Comparison of ENCODE assay signal across 1 cellular context in genomic region chr16:75578212-75578611, GRCh38.
A peak's percentile ranks its signal among the peaks of the same experiment; 100 is the strongest.
TF ChIP-seq lines count a peak whose summit lies in the region.

No MANE protein-coding gene starts in this region.

TF ChIP-seq in K562, 482 proteins besides CTCF, POLR2A, EP300 and RAD21 (continued from another document and continues in another):
- no peak for TF ChIP-seq CREBBP (IDR thresholded peaks at IDR 0.05; ENCODE audit: low read depth, low read length)
- TF ChIP-seq TCF7L2 (IDR thresholded peaks at IDR 0.05; ENCODE audit: low read depth, low read length) = no peak
- no peak for TF ChIP-seq RBM34 (IDR thresholded peaks at IDR 0.05; ENCODE audit: borderline replicate concordance, insufficient read depth, low read length)
- TF ChIP-seq E2F5 (CRISPR knock-in tag; IDR thresholded peaks at IDR 0.05) = no peak
- TF ChIP-seq, protein P1, sequence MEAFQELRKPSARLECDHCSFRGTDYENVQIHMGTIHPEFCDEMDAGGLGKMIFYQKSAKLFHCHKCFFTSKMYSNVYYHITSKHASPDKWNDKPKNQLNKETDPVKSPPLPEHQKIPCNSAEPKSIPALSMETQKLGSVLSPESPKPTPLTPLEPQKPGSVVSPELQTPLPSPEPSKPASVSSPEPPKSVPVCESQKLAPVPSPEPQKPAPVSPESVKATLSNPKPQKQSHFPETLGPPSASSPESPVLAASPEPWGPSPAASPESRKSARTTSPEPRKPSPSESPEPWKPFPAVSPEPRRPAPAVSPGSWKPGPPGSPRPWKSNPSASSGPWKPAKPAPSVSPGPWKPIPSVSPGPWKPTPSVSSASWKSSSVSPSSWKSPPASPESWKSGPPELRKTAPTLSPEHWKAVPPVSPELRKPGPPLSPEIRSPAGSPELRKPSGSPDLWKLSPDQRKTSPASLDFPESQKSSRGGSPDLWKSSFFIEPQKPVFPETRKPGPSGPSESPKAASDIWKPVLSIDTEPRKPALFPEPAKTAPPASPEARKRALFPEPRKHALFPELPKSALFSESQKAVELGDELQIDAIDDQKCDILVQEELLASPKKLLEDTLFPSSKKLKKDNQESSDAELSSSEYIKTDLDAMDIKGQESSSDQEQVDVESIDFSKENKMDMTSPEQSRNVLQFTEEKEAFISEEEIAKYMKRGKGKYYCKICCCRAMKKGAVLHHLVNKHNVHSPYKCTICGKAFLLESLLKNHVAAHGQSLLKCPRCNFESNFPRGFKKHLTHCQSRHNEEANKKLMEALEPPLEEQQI (IDR thresholded peaks at IDR 0.05) = no peak
- peak; percentile 74 for TF ChIP-seq CTBP1 (IDR thresholded peaks at IDR 0.05; ENCODE audit: borderline replicate concordance)
- peak; percentile 48; the same call in 1 of the 2 replicates for TF ChIP-seq SOX6 (IDR thresholded peaks at IDR 0.05)
- no peak for TF ChIP-seq DIDO1 (tag; IDR thresholded peaks at IDR 0.05; ENCODE audit: low read depth)
- no peak for TF ChIP-seq TSHZ1 (CRISPR knock-in tag; IDR thresholded peaks at IDR 0.05)
- TF ChIP-seq ZNF197 (CRISPR knock-in tag; IDR thresholded peaks at IDR 0.05; ENCODE audit: low read depth) = no peak
- no peak for TF ChIP-seq HEY1 (CRISPR knock-in tag; IDR thresholded peaks at IDR 0.05; ENCODE audit: borderline replicate concordance)
- 0 out of 2 replicates have a peak, but pooled peaks have one; percentile 31 for TF ChIP-seq FOXM1 (IDR thresholded peaks at IDR 0.05; ENCODE audit: low read depth)
- TF ChIP-seq FOXM1 (CRISPR knock-in tag; IDR thresholded peaks at IDR 0.05; ENCODE audit: low read depth) = no peak
- no peak for TF ChIP-seq ZBTB33 (CRISPR knock-in tag; IDR thresholded peaks at IDR 0.05)
- no peak for TF ChIP-seq FIP1L1 (IDR thresholded peaks at IDR 0.05; ENCODE audit: low read depth, low read length, poor library complexity, severe bottlenecking)
- no peak for TF ChIP-seq ZNF324 (CRISPR knock-in tag; IDR thresholded peaks at IDR 0.05)
- no peak for TF ChIP-seq ZNF431 (CRISPR knock-in tag; IDR thresholded peaks at IDR 0.05)
- TF ChIP-seq MCM3 (IDR thresholded peaks at IDR 0.05) = no peak
- TF ChIP-seq RBFOX2 (IDR thresholded peaks at IDR 0.05; ENCODE audit: low read depth, low read length) = no peak
- no peak for TF ChIP-seq ZNF408 (CRISPR knock-in tag; IDR thresholded peaks at IDR 0.05; ENCODE audit: low read depth)
- no peak for TF ChIP-seq MEF2D (tag; conservative IDR thresholded peaks at IDR 0.05; ENCODE audit: low read depth)
- no peak for TF ChIP-seq RBM15 (IDR thresholded peaks at IDR 0.05; ENCODE audit: insufficient read depth, low read length)
- TF ChIP-seq PATZ1 (CRISPR knock-in tag; IDR thresholded peaks at IDR 0.05; ENCODE audit: borderline replicate concordance) = no peak
- no peak for TF ChIP-seq NFRKB (IDR thresholded peaks at IDR 0.05; ENCODE audit: low read depth)
- no peak for TF ChIP-seq PTBP1 (IDR thresholded peaks at IDR 0.05; ENCODE audit: low read depth, low read length)
- TF ChIP-seq ZNF165 (CRISPR knock-in tag; IDR thresholded peaks at IDR 0.05; ENCODE audit: borderline replicate concordance) = no peak
- TF ChIP-seq, protein P2, sequence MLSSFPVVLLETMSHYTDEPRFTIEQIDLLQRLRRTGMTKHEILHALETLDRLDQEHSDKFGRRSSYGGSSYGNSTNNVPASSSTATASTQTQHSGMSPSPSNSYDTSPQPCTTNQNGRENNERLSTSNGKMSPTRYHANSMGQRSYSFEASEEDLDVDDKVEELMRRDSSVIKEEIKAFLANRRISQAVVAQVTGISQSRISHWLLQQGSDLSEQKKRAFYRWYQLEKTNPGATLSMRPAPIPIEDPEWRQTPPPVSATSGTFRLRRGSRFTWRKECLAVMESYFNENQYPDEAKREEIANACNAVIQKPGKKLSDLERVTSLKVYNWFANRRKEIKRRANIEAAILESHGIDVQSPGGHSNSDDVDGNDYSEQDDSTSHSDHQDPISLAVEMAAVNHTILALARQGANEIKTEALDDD (IDR thresholded peaks at IDR 0.05) = no peak
- TF ChIP-seq FOXA3 (CRISPR knock-in tag; conservative IDR thresholded peaks at IDR 0.05 in 1 of 2, IDR thresholded peaks at IDR 0.05 in 1 of 2) = no peak
- no peak for TF ChIP-seq HNRNPL (IDR thresholded peaks at IDR 0.05; ENCODE audit: low read depth, low read length)
- TF ChIP-seq PML (IDR thresholded peaks at IDR 0.05; ENCODE audit: low read length) = peak; percentile 39; the same call in 1 of the 2 replicates
- peak; percentile 90 for TF ChIP-seq TAL1 (IDR thresholded peaks at IDR 0.05)
- TF ChIP-seq TRIM28 (IDR thresholded peaks at IDR 0.05) = no peak
- TF ChIP-seq BMI1 (IDR thresholded peaks at IDR 0.05; ENCODE audit: low read length) = no peak
- no peak for TF ChIP-seq SPI1 (IDR thresholded peaks at IDR 0.05; ENCODE audit: borderline replicate concordance, low read depth, low read length)
- TF ChIP-seq YBX1 (IDR thresholded peaks at IDR 0.05) = no peak
- TF ChIP-seq ZNF175 (CRISPR knock-in tag; IDR thresholded peaks at IDR 0.05; ENCODE audit: low read depth) = no peak
- peak; percentile 60; the same call in 1 of the 2 replicates for TF ChIP-seq SMARCA4 (IDR thresholded peaks at IDR 0.05)
- no peak for TF ChIP-seq ZNF518B (CRISPR knock-in tag; IDR thresholded peaks at IDR 0.05)
- TF ChIP-seq WHSC1 (IDR thresholded peaks at IDR 0.05; ENCODE audit: low read length) = no peak
- TF ChIP-seq NEUROD1 (IDR thresholded peaks at IDR 0.05; ENCODE audit: borderline replicate concordance, low read depth, low read length, partially characterized antibody) = no peak
- 0 out of 2 replicates have a peak, but pooled peaks have one; percentile 29 for TF ChIP-seq HES1 (IDR thresholded peaks at IDR 0.05; ENCODE audit: low read depth)
- TF ChIP-seq ZNF121 (CRISPR knock-in tag; conservative IDR thresholded peaks at IDR 0.05) = no peak
- TF ChIP-seq ZNF586 (CRISPR knock-in tag; conservative IDR thresholded peaks at IDR 0.05) = no peak
- TF ChIP-seq MITF (IDR thresholded peaks at IDR 0.05) = no peak
- TF ChIP-seq CHD4 (IDR thresholded peaks at IDR 0.05; ENCODE audit: insufficient read depth, insufficient replicate concordance, low read depth, low read length, poor library complexity, severe bottlenecking) = no peak
- TF ChIP-seq GTF2A2 (tag; IDR thresholded peaks at IDR 0.05) = no peak
- TF ChIP-seq RB1 (IDR thresholded peaks at IDR 0.05; ENCODE audit: low read depth) = no peak
- no peak for TF ChIP-seq CHD2 (IDR thresholded peaks at IDR 0.05; ENCODE audit: low read depth, low read length)
- no peak for TF ChIP-seq ZBTB17 (CRISPR knock-in tag; IDR thresholded peaks at IDR 0.05)
- TF ChIP-seq KDM4B (IDR thresholded peaks at IDR 0.05; ENCODE audit: borderline replicate concordance in 2 of 2, low read depth in 1 of 2) = no peak
- TF ChIP-seq MBD2 (IDR thresholded peaks at IDR 0.05; ENCODE audit: borderline replicate concordance, low read depth) = 0 out of 2 replicates have a peak, but pooled peaks have one; percentile 37
- no peak for TF ChIP-seq ZNF668 (CRISPR knock-in tag; IDR thresholded peaks at IDR 0.05)
- TF ChIP-seq RBM17 (IDR thresholded peaks at IDR 0.05; ENCODE audit: borderline replicate concordance, low read depth, low read length) = no peak
